Comparison of ENCODE assay signal across 8 cellular contexts in genomic region chr5:103562453-103563157, GRCh38. TPM values are rescaled to one million over a fixed set of nuclear protein-coding genes. Genes with fewer than 3 reads are reported as not detected.
A peak's percentile ranks its signal among the peaks of the same experiment; 100 is the strongest.
DNase-seq lines count a peak whose midpoint lies in the region; ATAC-seq and TF ChIP-seq lines count a peak whose summit lies in the region.

Gene NUDT12 (minus strand): TSS chr5:103562789. CDS start chr5:103560248, 2,541 bp downstream.

- H3K27ac ChIP-seq in ACC112 (ENCODE audit: low read depth, low read length) (peak within 1 kb of the TSS; percentile 75), duodenal mucosa (ENCODE audit: low read depth, low read length) (peak within 1 kb of the TSS; percentile 82), liver (ENCODE audit: low read depth in 1 of 2, low read length in 2 of 2) (peak within 1 kb of the TSS; percentile 85 to 96)

- TF ChIP-seq CTCF in liver (IDR thresholded peaks at IDR 0.05; ENCODE audit: low read depth, low read length, missing input control) = no peak

- H3K4me1 ChIP-seq in ACC112 (ENCODE audit: control insufficient read depth, insufficient read depth, low read length, unreplicated experiment) = peaks cover 9% of the 10 kb centered on the region
- peaks cover 4 to 7% of the 10 kb centered on the region in 2 donors for H3K4me1 ChIP-seq in duodenal mucosa (ENCODE audit: control insufficient read depth in 1 of 2, insufficient read depth in 2 of 2, low read length in 2 of 2)
- peaks cover 0 to 9% (median 3%) of the 10 kb centered on the region in 4 donors for H3K4me1 ChIP-seq in liver (ENCODE audit: control insufficient read depth in 4 of 4, insufficient read depth in 4 of 4, low read length in 3 of 4)

- H3K27me3 ChIP-seq in ACC112 (ENCODE audit: insufficient read depth, low read length) = no peaks in the 10 kb centered on the region
- H3K27me3 ChIP-seq in duodenal mucosa (ENCODE audit: control insufficient read depth in 1 of 2, insufficient read depth in 2 of 2, low read length in 2 of 2) = no peaks in the 10 kb centered on the region
- H3K27me3 ChIP-seq in liver (ENCODE audit: control insufficient read depth in 4 of 4, insufficient read depth in 4 of 4, low read length in 3 of 4) = no peaks in the 10 kb centered on the region

- peaks cover 12% of the 10 kb centered on the region for H3K79me2 ChIP-seq in ACC112 (ENCODE audit: control insufficient read depth, insufficient read depth, low read length, unreplicated experiment)

- no peaks in the 10 kb centered on the region for H3K9me3 ChIP-seq in duodenal mucosa (ENCODE audit: control insufficient read depth in 1 of 2, low read length in 2 of 2)
- no peaks in the 10 kb centered on the region for H3K9me3 ChIP-seq in liver (ENCODE audit: control insufficient read depth in 4 of 4, low read length in 3 of 4)

- peak; percentile 95 for ATAC-seq in GM18867 (IDR thresholded peaks at IDR 0.05; ENCODE audit: unreplicated experiment)
- ATAC-seq in HG03066 (IDR thresholded peaks at IDR 0.05; ENCODE audit: low read depth, unreplicated experiment) = peak; percentile 88

- peak within 1 kb of the TSS; percentile 85 to 94 for H3K9ac ChIP-seq in duodenal mucosa (ENCODE audit: low read depth in 1 of 2, low read length in 2 of 2)
- H3K9ac ChIP-seq in liver (ENCODE audit: low read depth in 1 of 2, low read length in 2 of 2) = peak within 1 kb of the TSS; percentile 76 to 88

- DNase-seq in NCI-H2196 treated with DMSO at 0.1 percent for 48 hours (lab: John Stamatoyannopoulos, UW; ENCODE audit: unreplicated experiment) = peak; percentile 80
- DNase-seq in activated CD4-positive, alpha-beta T cell treated with anti-CD3 and anti-CD28 coated beads, Interleukin-2, amount 50 U/mL, for 1 hour = peak; percentile 20
- DNase-seq in stimulated activated CD4-positive, alpha-beta T cell treated with anti-CD3 and anti-CD28 coated beads, Interleukin-2, amount 100 ng/mL, for 48 hours = peak; percentile 29 to 33

- H3K4me3 ChIP-seq in ACC112 (ENCODE audit: low read depth, low read length) (peak within 1 kb of the TSS; percentile 91), duodenal mucosa (ENCODE audit: low read depth in 1 of 2, low read length in 2 of 2) (peak within 1 kb of the TSS; percentile 94 to 96), liver (ENCODE audit: low read depth in 1 of 3, low read length in 3 of 3) (peak within 1 kb of the TSS; percentile 77 to 93 (median 78))

- TF ChIP-seq RAD21 in liver (IDR thresholded peaks at IDR 0.05) = no peak

- H2AFZ ChIP-seq in ACC112 (ENCODE audit: low read length, unreplicated experiment) = peak within 1 kb of the TSS; percentile 99

- WGBS in liver = 13% methylated on average over 37 of the region's 37 CpGs

- H3K36me3 ChIP-seq in ACC112 (ENCODE audit: insufficient read depth, low read length) (no peaks in the 10 kb centered on the region), duodenal mucosa (ENCODE audit: control insufficient read depth in 1 of 2, insufficient read depth in 2 of 2, low read length in 2 of 2) (peaks cover 0 to 5% of the 10 kb centered on the region in 2 donors), liver (ENCODE audit: control insufficient read depth in 4 of 4, insufficient read depth in 3 of 4, low read depth in 1 of 4, low read length in 3 of 4) (peaks cover 0 to 9% (median under 1%) of the 10 kb centered on the region in 4 donors)

TF ChIP-seq in liver, 16 proteins besides CTCF, POLR2A, EP300 and RAD21:
- TF ChIP-seq, protein P1, sequence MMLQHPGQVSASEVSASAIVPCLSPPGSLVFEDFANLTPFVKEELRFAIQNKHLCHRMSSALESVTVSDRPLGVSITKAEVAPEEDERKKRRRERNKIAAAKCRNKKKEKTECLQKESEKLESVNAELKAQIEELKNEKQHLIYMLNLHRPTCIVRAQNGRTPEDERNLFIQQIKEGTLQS (IDR thresholded peaks at IDR 0.05) = no peak
- TF ChIP-seq FOXA2 (IDR thresholded peaks at IDR 0.05) (no peak), RXRA (IDR thresholded peaks at IDR 0.05) (no peak), TAF1 (conservative IDR thresholded peaks at IDR 0.05) (peak; percentile 44), GABPA (IDR thresholded peaks at IDR 0.05 in 1 of 2, conservative IDR thresholded peaks at IDR 0.05 in 1 of 2) (peak; percentile 71 to 87), FOXA1 (IDR thresholded peaks at IDR 0.05) (no peak), NR2F2 (IDR thresholded peaks at IDR 0.05) (no peak), SP1 (IDR thresholded peaks at IDR 0.05) (peak; percentile 34), YY1 (IDR thresholded peaks at IDR 0.05) (peak; percentile 38)
- TF ChIP-seq, protein P2, sequence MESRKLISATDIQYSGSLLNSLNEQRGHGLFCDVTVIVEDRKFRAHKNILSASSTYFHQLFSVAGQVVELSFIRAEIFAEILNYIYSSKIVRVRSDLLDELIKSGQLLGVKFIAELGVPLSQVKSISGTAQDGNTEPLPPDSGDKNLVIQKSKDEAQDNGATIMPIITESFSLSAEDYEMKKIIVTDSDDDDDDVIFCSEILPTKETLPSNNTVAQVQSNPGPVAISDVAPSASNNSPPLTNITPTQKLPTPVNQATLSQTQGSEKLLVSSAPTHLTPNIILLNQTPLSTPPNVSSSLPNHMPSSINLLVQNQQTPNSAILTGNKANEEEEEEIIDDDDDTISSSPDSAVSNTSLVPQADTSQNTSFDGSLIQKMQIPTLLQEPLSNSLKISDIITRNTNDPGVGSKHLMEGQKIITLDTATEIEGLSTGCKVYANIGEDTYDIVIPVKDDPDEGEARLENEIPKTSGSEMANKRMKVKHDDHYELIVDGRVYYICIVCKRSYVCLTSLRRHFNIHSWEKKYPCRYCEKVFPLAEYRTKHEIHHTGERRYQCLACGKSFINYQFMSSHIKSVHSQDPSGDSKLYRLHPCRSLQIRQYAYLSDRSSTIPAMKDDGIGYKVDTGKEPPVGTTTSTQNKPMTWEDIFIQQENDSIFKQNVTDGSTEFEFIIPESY (IDR thresholded peaks at IDR 0.05) = no peak
- TF ChIP-seq, protein P3, sequence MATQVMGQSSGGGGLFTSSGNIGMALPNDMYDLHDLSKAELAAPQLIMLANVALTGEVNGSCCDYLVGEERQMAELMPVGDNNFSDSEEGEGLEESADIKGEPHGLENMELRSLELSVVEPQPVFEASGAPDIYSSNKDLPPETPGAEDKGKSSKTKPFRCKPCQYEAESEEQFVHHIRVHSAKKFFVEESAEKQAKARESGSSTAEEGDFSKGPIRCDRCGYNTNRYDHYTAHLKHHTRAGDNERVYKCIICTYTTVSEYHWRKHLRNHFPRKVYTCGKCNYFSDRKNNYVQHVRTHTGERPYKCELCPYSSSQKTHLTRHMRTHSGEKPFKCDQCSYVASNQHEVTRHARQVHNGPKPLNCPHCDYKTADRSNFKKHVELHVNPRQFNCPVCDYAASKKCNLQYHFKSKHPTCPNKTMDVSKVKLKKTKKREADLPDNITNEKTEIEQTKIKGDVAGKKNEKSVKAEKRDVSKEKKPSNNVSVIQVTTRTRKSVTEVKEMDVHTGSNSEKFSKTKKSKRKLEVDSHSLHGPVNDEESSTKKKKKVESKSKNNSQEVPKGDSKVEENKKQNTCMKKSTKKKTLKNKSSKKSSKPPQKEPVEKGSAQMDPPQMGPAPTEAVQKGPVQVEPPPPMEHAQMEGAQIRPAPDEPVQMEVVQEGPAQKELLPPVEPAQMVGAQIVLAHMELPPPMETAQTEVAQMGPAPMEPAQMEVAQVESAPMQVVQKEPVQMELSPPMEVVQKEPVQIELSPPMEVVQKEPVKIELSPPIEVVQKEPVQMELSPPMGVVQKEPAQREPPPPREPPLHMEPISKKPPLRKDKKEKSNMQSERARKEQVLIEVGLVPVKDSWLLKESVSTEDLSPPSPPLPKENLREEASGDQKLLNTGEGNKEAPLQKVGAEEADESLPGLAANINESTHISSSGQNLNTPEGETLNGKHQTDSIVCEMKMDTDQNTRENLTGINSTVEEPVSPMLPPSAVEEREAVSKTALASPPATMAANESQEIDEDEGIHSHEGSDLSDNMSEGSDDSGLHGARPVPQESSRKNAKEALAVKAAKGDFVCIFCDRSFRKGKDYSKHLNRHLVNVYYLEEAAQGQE (IDR thresholded peaks at IDR 0.05) = peak; percentile 16

RNA-seq across cellular contexts. Expression of gene NUDT12, which starts in this region (rescaled TPM):
- total RNA-seq in liver = 10 to 100 TPM; 10.8 to 19.0 TPM
- 10 to 100 TPM in 1 of 2 donors, 1 to 10 TPM in 1; 8.6 to 15.7 TPM for polyA plus RNA-seq in liver

Comparison
In these comparisons a context has a peak if more than half of its experiments do, and no peak if none do; other contexts are left out.
1. Peak in every context shown above with its lines: DNase-seq, ATAC-seq, H3K4me3 ChIP-seq and H3K27ac ChIP-seq.
2. DNase-seq: peak in every context shown above with its lines; median percentile 80 in NCI-H2196 treated with DMSO at 0.1 percent for 48 hours; 31 in stimulated activated CD4-positive, alpha-beta T cell treated with anti-CD3 and anti-CD28 coated beads, Interleukin-2, amount 100 ng/mL, for 48 hours; 20 in activated CD4-positive, alpha-beta T cell treated with anti-CD3 and anti-CD28 coated beads, Interleukin-2, amount 50 U/mL, for 1 hour.